In the genomic region with DNA sequence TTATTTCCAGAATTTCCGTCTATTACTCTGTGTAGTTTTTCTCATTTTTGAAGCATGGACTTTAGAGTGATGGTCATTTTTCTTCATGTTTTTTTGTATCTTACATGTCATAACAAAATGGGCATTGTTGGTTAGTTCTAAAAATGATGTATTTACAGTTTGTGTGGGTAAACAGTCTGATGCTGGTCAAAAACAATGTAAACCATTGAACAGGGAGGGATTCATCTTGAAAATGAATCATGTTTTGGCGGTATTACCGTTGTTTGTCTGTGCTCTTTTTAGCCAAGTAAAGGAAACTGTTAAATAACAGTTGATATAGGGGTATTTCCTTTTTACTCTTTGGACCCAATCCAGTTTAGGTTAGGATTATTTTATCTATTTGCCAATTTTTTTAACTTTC, we compare ENCODE assay signal across 31 cellular contexts.
"Had no signal": no experiment of that assay in that cellular context is flagged by ENCODE, and none has a peak within 500 bp of the region (broad histone marks: within the 10 kb centered on the region; RNA-seq: fewer than 3 reads in every experiment).

No MANE protein-coding gene starts in this region.

- H3K27me3 ChIP-seq: esophagus squamous epithelium, gastroesophageal sphincter, heart left ventricle, hepatocyte, neural progenitor cell, right atrium auricular region, suprapubic skin, transverse colon, vagina had no signal

- DNase-seq: dermis blood vessel endothelial cell; effector memory CD4-positive, alpha-beta T cell; erythroblast; esophagus squamous epithelium; foreskin fibroblast; heart left ventricle; kidney; mesenchymal stem cell; midbrain; naive thymus-derived CD4-positive, alpha-beta T cell; stimulated activated CD4-positive, alpha-beta T cell treated with anti-CD3 and anti-CD28 coated beads, Interleukin-12 subunit alpha, Interleukin-12 subunit beta, amount 100 ng/mL, for 4 hours; stimulated activated CD4-positive, alpha-beta T cell treated with anti-CD3 and anti-CD28 coated beads, Interleukin-1b, Interleukin-23, amount 100 ng/mL, for 48 hours; stimulated activated CD4-positive, alpha-beta T cell treated with anti-CD3 and anti-CD28 coated beads, Interleukin-4, amount 100 ng/mL, for 1 hour; stimulated activated CD8-positive, alpha-beta memory T cell treated with anti-CD3 and anti-CD28 coated beads, Interleukin-4, amount 100 ng/mL, for 48 hours; stimulated activated naive CD4-positive, alpha-beta T cell; stimulated activated naive CD8-positive, alpha-beta T cell treated with anti-CD3 and anti-CD28 coated beads, Interleukin-15, amount 100 ng/mL, for 72 hours; transverse colon had no signal

- H3K4me1 ChIP-seq: esophagus squamous epithelium, gastroesophageal sphincter, neural progenitor cell, parathyroid adenoma, prostate gland, right atrium auricular region, suprapubic skin, transverse colon, vagina had no signal

- H2AFZ ChIP-seq: hepatocyte, neural progenitor cell, parathyroid adenoma had no signal

- H3K36me3 Mint-ChIP-seq: neural progenitor cell had no signal

- H3K27ac Mint-ChIP-seq: naive thymus-derived CD4-positive, alpha-beta T cell; neural progenitor cell; stimulated activated naive CD8-positive, alpha-beta T cell treated with anti-CD3 and anti-CD28 coated beads, Interleukin-15, amount 100 ng/mL, for 72 hours had no signal

- H3K4me1 Mint-ChIP-seq: naive thymus-derived CD4-positive, alpha-beta T cell; nephron; neural progenitor cell; stimulated activated naive CD8-positive, alpha-beta T cell treated with anti-CD3 and anti-CD28 coated beads, Interleukin-15, amount 100 ng/mL, for 72 hours had no signal

- H3K4me3 ChIP-seq: coronary artery, esophagus squamous epithelium, gastroesophageal sphincter, heart left ventricle, hepatocyte, lung, neural progenitor cell, prostate gland, right atrium auricular region, smooth muscle cell, suprapubic skin, transverse colon, vagina had no signal

- H3K9ac ChIP-seq: neural progenitor cell, parathyroid adenoma had no signal

- H3K4me3 Mint-ChIP-seq: naive thymus-derived CD4-positive, alpha-beta T cell; nephron; neural progenitor cell; stimulated activated naive CD8-positive, alpha-beta T cell treated with anti-CD3 and anti-CD28 coated beads, Interleukin-15, amount 100 ng/mL, for 72 hours had no signal

- H3K27ac ChIP-seq: coronary artery, esophagus squamous epithelium, gastroesophageal sphincter, heart left ventricle, hepatocyte, neural progenitor cell, parathyroid adenoma, prostate gland, right atrium auricular region, suprapubic skin, transverse colon, vagina had no signal

- H3K79me2 ChIP-seq: hepatocyte, parathyroid adenoma had no signal

- H3K27me3 Mint-ChIP-seq: stimulated activated naive CD8-positive, alpha-beta T cell treated with anti-CD3 and anti-CD28 coated beads, Interleukin-15, amount 100 ng/mL, for 72 hours had no signal

- H3K4me2 ChIP-seq: hepatocyte, neural progenitor cell, smooth muscle cell had no signal

- H3K36me3 ChIP-seq: gastroesophageal sphincter, heart left ventricle, neural progenitor cell, prostate gland, right atrium auricular region, suprapubic skin, transverse colon, vagina had no signal

- H3K9me3 ChIP-seq: esophagus squamous epithelium, gastroesophageal sphincter, heart left ventricle, prostate gland, right atrium auricular region, suprapubic skin, transverse colon, vagina had no signal

- H3K9me3 Mint-ChIP-seq: naive thymus-derived CD4-positive, alpha-beta T cell; nephron; neural progenitor cell; stimulated activated naive CD8-positive, alpha-beta T cell treated with anti-CD3 and anti-CD28 coated beads, Interleukin-15, amount 100 ng/mL, for 72 hours had no signal

- ATAC-seq: gastroesophageal sphincter; heart left ventricle; left lobe of liver; naive thymus-derived CD4-positive, alpha-beta T cell; sciatic nerve; stimulated activated naive CD8-positive, alpha-beta T cell treated with anti-CD3 and anti-CD28 coated beads, Interleukin-15, amount 100 ng/mL, for 72 hours had no signal
